In the genomic region with DNA sequence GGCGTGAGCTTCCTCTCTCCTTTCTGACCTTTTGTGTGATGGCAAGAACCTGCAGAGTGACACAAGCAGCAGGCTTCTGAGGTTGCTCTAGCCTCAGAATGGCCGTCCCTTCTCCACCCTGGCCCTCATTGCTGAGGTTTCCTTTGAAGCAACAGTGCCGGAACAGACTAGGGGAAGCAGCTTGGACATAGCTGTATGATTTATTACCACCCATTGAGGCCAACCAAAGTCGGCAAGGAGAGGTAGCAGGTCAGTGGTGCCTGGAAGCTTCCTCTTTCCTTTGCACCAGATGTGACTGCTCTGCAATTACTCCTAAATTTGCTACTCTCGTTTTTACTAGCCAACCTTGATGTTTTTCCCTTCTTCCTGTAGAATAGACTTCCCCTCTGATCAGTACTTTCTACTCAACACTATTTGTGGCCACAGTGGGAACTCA, we compare ENCODE assay signal across 8 cellular contexts. TPM values are rescaled to one million over a fixed set of nuclear protein-coding genes. Genes with fewer than 3 reads are reported as not detected.
A peak's percentile ranks its signal among the peaks of the same experiment; 100 is the strongest.
DNase-seq lines count a peak whose midpoint lies in the region; ATAC-seq and TF ChIP-seq lines count a peak whose summit lies in the region.

No MANE protein-coding gene starts in this region.

- no peaks in the 10 kb centered on the region for H3K27me3 Mint-ChIP-seq in activated CD8-positive, alpha-beta T cell treated with anti-CD3 and anti-CD28 coated beads, Interleukin-2, amount 10 ng/mL, durations not matched to agents 7 days and 5 days (ENCODE audit: low read depth)
- no peaks in the 10 kb centered on the region for H3K27me3 Mint-ChIP-seq in naive thymus-derived CD4-positive, alpha-beta T cell
- no peaks in the 10 kb centered on the region for H3K27me3 Mint-ChIP-seq in endodermal cell (ENCODE audit: insufficient read depth)

- H3K27ac ChIP-seq in naive thymus-derived CD4-positive, alpha-beta T cell (ENCODE audit: low read depth, low read length): no peak overlapping the region
- H3K27ac ChIP-seq in endodermal cell (ENCODE audit: low read depth, low read length): no peak overlapping the region

- POLR2A ChIA-PET in activated CD8-positive, alpha-beta T cell treated with anti-CD3 and anti-CD28 coated beads, Interleukin-2, amount 10 ng/mL, durations not matched to agents 7 days and 5 days (lab: Charles Lee): no interaction called here
- POLR2A ChIA-PET in naive thymus-derived CD4-positive, alpha-beta T cell (lab: Charles Lee): interaction anchor here (1.1 to 3.7 kb wide), 4 partner anchors 9 to 30 kb away, joined by 3 to 17 read pairs (median 6); a partner anchor contains a TSS

- H3K36me3 ChIP-seq in naive thymus-derived CD4-positive, alpha-beta T cell (ENCODE audit: control insufficient read depth in 2 of 3, insufficient read depth in 3 of 3, low read length in 3 of 3): peaks cover 0 to 4% (median 0%) of the 10 kb centered on the region in 3 experiments
- no peaks in the 10 kb centered on the region for H3K36me3 ChIP-seq in endodermal cell (ENCODE audit: control insufficient read depth, insufficient read depth, low read length)

- H3K4me1 Mint-ChIP-seq in activated CD8-positive, alpha-beta T cell treated with anti-CD3 and anti-CD28 coated beads, Interleukin-2, amount 10 ng/mL, durations not matched to agents 7 days and 5 days (ENCODE audit: low read depth): peaks cover 66% of the 10 kb centered on the region
- H3K4me1 Mint-ChIP-seq in naive thymus-derived CD4-positive, alpha-beta T cell: peaks cover 61 to 93% (median 83%) of the 10 kb centered on the region in 7 donors
- H3K4me1 Mint-ChIP-seq in endodermal cell: no peaks in the 10 kb centered on the region

- CTCF ChIA-PET in activated CD8-positive, alpha-beta T cell treated with anti-CD3 and anti-CD28 coated beads, Interleukin-2, amount 10 ng/mL, durations not matched to agents 7 days and 5 days (lab: Charles Lee): interaction anchor here (0.9 to 1.4 kb wide), 4 partner anchors 9 to 19 kb away, joined by 3 to 4 read pairs (median 3); no protein-coding TSS in a partner anchor
- CTCF ChIA-PET in naive thymus-derived CD4-positive, alpha-beta T cell (lab: Charles Lee): interaction anchor here (1.2 kb wide), 2 partner anchors 29 to 37 kb away, joined by 4 to 5 read pairs; no protein-coding TSS in a partner anchor

- peaks cover 30% of the 10 kb centered on the region for H3K36me3 Mint-ChIP-seq in activated CD8-positive, alpha-beta T cell treated with anti-CD3 and anti-CD28 coated beads, Interleukin-2, amount 10 ng/mL, durations not matched to agents 7 days and 5 days (ENCODE audit: low read depth)
- peaks cover 0 to 32% (median 24%) of the 10 kb centered on the region in 5 donors for H3K36me3 Mint-ChIP-seq in naive thymus-derived CD4-positive, alpha-beta T cell
- H3K36me3 Mint-ChIP-seq in endodermal cell (ENCODE audit: low read depth): peaks cover 3% of the 10 kb centered on the region

- no peaks in the 10 kb centered on the region for H3K27me3 ChIP-seq in naive thymus-derived CD4-positive, alpha-beta T cell (ENCODE audit: control insufficient read depth in 2 of 2, insufficient read depth in 2 of 2, low read length in 2 of 2)
- no peaks in the 10 kb centered on the region for H3K27me3 ChIP-seq in endodermal cell (ENCODE audit: control insufficient read depth, insufficient read depth, low read length, poor library complexity, severe bottlenecking)

- H3K4me3 ChIP-seq in GM12865 (ENCODE audit: low read depth, low read length) (no peak overlapping the region), endodermal cell (ENCODE audit: low read length) (no peak overlapping the region)
- H3K4me3 ChIP-seq in naive thymus-derived CD4-positive, alpha-beta T cell (ENCODE audit: low read length): no peak overlapping the region

- TF ChIP-seq CTCF in GM12865 (IDR thresholded peaks at IDR 0.05; ENCODE audit: insufficient read depth, low read depth, low read length, missing control alignments) (no peak), endodermal cell (conservative IDR thresholded peaks at IDR 0.05) (no peak)

- peaks cover 20 to 36% of the 10 kb centered on the region in 2 donors for H3K4me1 ChIP-seq in naive thymus-derived CD4-positive, alpha-beta T cell (ENCODE audit: control insufficient read depth in 2 of 2, insufficient read depth in 2 of 2, low read length in 2 of 2)
- no peaks in the 10 kb centered on the region for H3K4me1 ChIP-seq in endodermal cell (ENCODE audit: control insufficient read depth, insufficient read depth, low read length)

- no peak overlapping the region for H3K9ac ChIP-seq in endodermal cell (ENCODE audit: extremely low read depth, low read length, poor library complexity, severe bottlenecking)

- ATAC-seq in HG02840 (IDR thresholded peaks at IDR 0.05; ENCODE audit: low FRiP score, unreplicated experiment): peak; percentile 46
- no peak for ATAC-seq in activated CD8-positive, alpha-beta T cell treated with anti-CD3 and anti-CD28 coated beads, Interleukin-2, amount 10 ng/mL, durations not matched to agents 7 days and 5 days
- peak; percentile 59 for ATAC-seq in naive thymus-derived CD4-positive, alpha-beta T cell
- ATAC-seq in GM19328 (IDR thresholded peaks at IDR 0.05; ENCODE audit: unreplicated experiment): no peak

- H3K27ac Mint-ChIP-seq in activated CD8-positive, alpha-beta T cell treated with anti-CD3 and anti-CD28 coated beads, Interleukin-2, amount 10 ng/mL, durations not matched to agents 7 days and 5 days: peak overlapping the region; percentile 19
- H3K27ac Mint-ChIP-seq in naive thymus-derived CD4-positive, alpha-beta T cell: peak overlapping the region in 7 of 9 donors; percentile 3 to 87 (median 37)
- H3K27ac Mint-ChIP-seq in endodermal cell: no peak overlapping the region

- H3K9me3 ChIP-seq in naive thymus-derived CD4-positive, alpha-beta T cell (ENCODE audit: control insufficient read depth in 2 of 3, low read length in 3 of 3): no peaks in the 10 kb centered on the region
- H3K9me3 ChIP-seq in endodermal cell (ENCODE audit: control insufficient read depth, low read length): no peaks in the 10 kb centered on the region

- H3K9me3 Mint-ChIP-seq in activated CD8-positive, alpha-beta T cell treated with anti-CD3 and anti-CD28 coated beads, Interleukin-2, amount 10 ng/mL, durations not matched to agents 7 days and 5 days (ENCODE audit: insufficient read depth): no peaks in the 10 kb centered on the region
- H3K9me3 Mint-ChIP-seq in naive thymus-derived CD4-positive, alpha-beta T cell: peaks cover 0 to 4% (median 0%) of the 10 kb centered on the region in 11 donors
- no peaks in the 10 kb centered on the region for H3K9me3 Mint-ChIP-seq in endodermal cell

- WGBS in endodermal cell (ENCODE audit: insufficient coverage in 1 of 2, insufficient read length in 1 of 2), 2 experiments: 89 to 94% methylated on average over 4 to 5 of the region's 5 CpGs

- intact Hi-C loops in naive thymus-derived CD4-positive, alpha-beta T cell (cut with micrococcal nuclease): loop anchor here in 1 of 2 donors (2.0 kb wide), 1 partner anchor 13 kb away; no protein-coding TSS in a partner anchor

- peak; percentile 74 for DNase-seq in GM12865 (ENCODE audit: low read depth)
- no peak for DNase-seq in activated CD8-positive, alpha-beta T cell treated with anti-CD3 and anti-CD28 coated beads, Interleukin-2, amount 10 ng/mL, durations not matched to agents 7 days and 5 days
- no peak for DNase-seq in naive thymus-derived CD4-positive, alpha-beta T cell
- no peak for DNase-seq in hippocampal formation (lab: John Stamatoyannopoulos, UW)
- DNase-seq in endodermal cell: no peak
- DNase-seq in retina: no peak

- no peak overlapping the region for H3K4me3 Mint-ChIP-seq in activated CD8-positive, alpha-beta T cell treated with anti-CD3 and anti-CD28 coated beads, Interleukin-2, amount 10 ng/mL, durations not matched to agents 7 days and 5 days
- H3K4me3 Mint-ChIP-seq in naive thymus-derived CD4-positive, alpha-beta T cell: peak overlapping the region in 6 of 10 donors; percentile 19 to 59 (median 37)
- H3K4me3 Mint-ChIP-seq in endodermal cell: no peak overlapping the region

RNA-seq across cellular contexts. Expression of a gene that starts 31.4 kb away (rescaled TPM):
- 10 to 100 TPM; 59.7 to 62.5 TPM for total RNA-seq in activated CD8-positive, alpha-beta T cell treated with anti-CD3 and anti-CD28 coated beads, Interleukin-2, amount 10 ng/mL, durations not matched to agents 7 days and 5 days
- total RNA-seq in naive thymus-derived CD4-positive, alpha-beta T cell: 10 to 100 TPM; 53.9 to 80.5 (median 60.2) TPM
- polyA plus RNA-seq in naive thymus-derived CD4-positive, alpha-beta T cell: 10 to 100 TPM; 30.4 to 34.7 TPM
- total RNA-seq in endodermal cell: 10 to 100 TPM; 25.4 to 28.7 TPM
- 33.9 TPM for polyA plus RNA-seq in endodermal cell (2013, experiment 1 of 2)
- polyA plus RNA-seq in endodermal cell (2013, experiment 2 of 2): 30.7 TPM

Comparison
In these comparisons a context has a peak if more than half of its experiments do, and no peak if none do; other contexts are left out.
1. ATAC-seq: peak in HG02840 (single experiment) and naive thymus-derived CD4-positive, alpha-beta T cell (single experiment); none in activated CD8-positive, alpha-beta T cell treated with anti-CD3 and anti-CD28 coated beads, Interleukin-2, amount 10 ng/mL, durations not matched to agents 7 days and 5 days (single experiment) and GM19328 (single experiment).
2. H3K4me3 Mint-ChIP-seq: peak in naive thymus-derived CD4-positive, alpha-beta T cell (6 of 10); none in activated CD8-positive, alpha-beta T cell treated with anti-CD3 and anti-CD28 coated beads, Interleukin-2, amount 10 ng/mL, durations not matched to agents 7 days and 5 days (single experiment) and endodermal cell (single experiment).